In the genomic region with DNA sequence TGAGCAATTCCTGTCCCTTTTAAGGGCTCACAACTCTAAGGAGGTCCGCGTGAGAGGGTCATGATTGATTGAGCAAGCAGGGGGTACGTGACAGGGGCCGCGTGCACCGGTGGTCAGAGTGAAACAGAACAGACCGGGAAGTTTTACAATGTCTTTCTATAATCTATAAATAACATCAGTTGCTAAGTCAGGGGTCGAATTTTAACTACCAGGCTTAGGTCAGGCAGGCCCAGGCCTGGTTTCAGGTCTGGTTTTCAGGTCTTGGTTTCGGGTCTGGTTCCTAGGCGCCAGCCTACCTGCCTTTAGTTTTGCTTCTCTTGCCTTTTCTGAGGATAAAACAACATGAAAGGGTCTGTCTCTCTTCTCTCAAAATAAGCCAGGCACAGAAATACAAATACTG, we compare ENCODE assay signal across 18 cellular contexts.
DNase-seq lines count a peak whose midpoint lies in the region; ATAC-seq and TF ChIP-seq lines count a peak whose summit lies in the region.
"Had no signal": no experiment of that assay in that cellular context is flagged by ENCODE, and none has a peak within 500 bp of the region (broad histone marks: within the 10 kb centered on the region; RNA-seq: fewer than 3 reads in every experiment).

No MANE protein-coding gene starts in this region.

- DNase-seq in GM06990 (ENCODE audit: extremely low read depth, insufficient read length) (peak; percentile 68), HAP-1 (ENCODE audit: low spot score in 2 of 2) (no peak), GDM1 (lab: John Stamatoyannopoulos, UW) (no peak), DMS53 treated with DMSO at 0.1 percent for 48 hours (lab: John Stamatoyannopoulos, UW; ENCODE audit: unreplicated experiment) (no peak)
- DNase-seq in activated T-cell treated with anti-CD3 and anti-CD28 coated beads, Interleukin-2, amount 50 U/mL, for 24 hours: no peak
- DNase-seq: 8988T; activated naive CD4-positive, alpha-beta T cell treated with anti-CD3 and anti-CD28 coated beads, Interleukin-2, amount 10 ng/mL, durations not matched to agents 7 days and 5 days; central memory CD4-positive, alpha-beta T cell; hippocampal formation; NCI-H2227 treated with DMSO at 0.1 percent for 48 hours; occipital lobe; Peyer's patch; spleen; T-helper 2 cell had no signal

- H3K27me3 Mint-ChIP-seq in activated T-cell treated with anti-CD3 and anti-CD28 coated beads, Interleukin-2, amount 50 U/mL, for 24 hours: peaks cover 3% of the 10 kb centered on the region

- H3K27me3 ChIP-seq in GM06990 (replicated peaks; ENCODE audit: control insufficient read depth, insufficient read depth, low read length): no peaks in the 10 kb centered on the region
- H3K27me3 ChIP-seq in HAP-1 (ENCODE audit: low read depth): peaks cover 5% of the 10 kb centered on the region; the same call in 1 of the 2 replicates
- H3K27me3 ChIP-seq: Peyer's patch, tibial nerve had no signal

- no peaks in the 10 kb centered on the region for H3K9me3 ChIP-seq in HAP-1
- H3K9me3 ChIP-seq: Peyer's patch, spleen, tibial nerve had no signal

- no peak overlapping the region for H3K4me3 ChIP-seq in GM06990 (replicated peaks; ENCODE audit: low read depth, low read length)
- no peak overlapping the region for H3K4me3 ChIP-seq in HAP-1
- H3K4me3 ChIP-seq: Peyer's patch, spleen, tibial nerve had no signal

- no peaks in the 10 kb centered on the region for H3K36me3 Mint-ChIP-seq in activated T-cell treated with anti-CD3 and anti-CD28 coated beads, Interleukin-2, amount 50 U/mL, for 24 hours (ENCODE audit: low read depth)
- H3K36me3 Mint-ChIP-seq: activated naive CD4-positive, alpha-beta T cell treated with anti-CD3 and anti-CD28 coated beads, Interleukin-2, amount 10 ng/mL, durations not matched to agents 7 days and 5 days had no signal

- no peak for TF ChIP-seq CTCF in GM06990 (IDR thresholded peaks at IDR 0.05; ENCODE audit: insufficient read depth, low read length, poor library complexity, severe bottlenecking)

- no peaks in the 10 kb centered on the region for H3K4me1 Mint-ChIP-seq in activated T-cell treated with anti-CD3 and anti-CD28 coated beads, Interleukin-2, amount 50 U/mL, for 24 hours (ENCODE audit: low read depth)
- H3K4me1 Mint-ChIP-seq: activated naive CD4-positive, alpha-beta T cell treated with anti-CD3 and anti-CD28 coated beads, Interleukin-2, amount 10 ng/mL, durations not matched to agents 7 days and 5 days had no signal

- in situ Hi-C loops in HAP-1 (cut with MboI; ENCODE audit: low sequenced_read_pairs): no loop called here

- no peaks in the 10 kb centered on the region for H3K4me1 ChIP-seq in HAP-1
- H3K4me1 ChIP-seq: spleen, tibial nerve had no signal

- no peaks in the 10 kb centered on the region for H3K9me3 Mint-ChIP-seq in activated T-cell treated with anti-CD3 and anti-CD28 coated beads, Interleukin-2, amount 50 U/mL, for 24 hours
- H3K9me3 Mint-ChIP-seq: activated naive CD4-positive, alpha-beta T cell treated with anti-CD3 and anti-CD28 coated beads, Interleukin-2, amount 10 ng/mL, durations not matched to agents 7 days and 5 days had no signal

- H3K36me3 ChIP-seq in GM06990 (ENCODE audit: control insufficient read depth, insufficient read depth, low read length) (no peaks in the 10 kb centered on the region), HAP-1 (replicated peaks) (no peaks in the 10 kb centered on the region)
- H3K36me3 ChIP-seq: Peyer's patch, spleen, tibial nerve had no signal

- H3K27ac Mint-ChIP-seq in activated T-cell treated with anti-CD3 and anti-CD28 coated beads, Interleukin-2, amount 50 U/mL, for 24 hours: no peak overlapping the region
- H3K27ac Mint-ChIP-seq: activated naive CD4-positive, alpha-beta T cell treated with anti-CD3 and anti-CD28 coated beads, Interleukin-2, amount 10 ng/mL, durations not matched to agents 7 days and 5 days had no signal

- ATAC-seq in GM19397 (IDR thresholded peaks at IDR 0.05; ENCODE audit: unreplicated experiment): peak; percentile 58
- ATAC-seq in HG02623 (IDR thresholded peaks at IDR 0.05; ENCODE audit: unreplicated experiment): peak; percentile 52
- ATAC-seq in HG03280 (IDR thresholded peaks at IDR 0.05; ENCODE audit: unreplicated experiment): peak; percentile 67

- no peak overlapping the region for H3K4me3 Mint-ChIP-seq in activated T-cell treated with anti-CD3 and anti-CD28 coated beads, Interleukin-2, amount 50 U/mL, for 24 hours
- H3K4me3 Mint-ChIP-seq: activated naive CD4-positive, alpha-beta T cell treated with anti-CD3 and anti-CD28 coated beads, Interleukin-2, amount 10 ng/mL, durations not matched to agents 7 days and 5 days had no signal
